8 cellular contexts compared by ENCODE assay signal in the genomic region with DNA sequence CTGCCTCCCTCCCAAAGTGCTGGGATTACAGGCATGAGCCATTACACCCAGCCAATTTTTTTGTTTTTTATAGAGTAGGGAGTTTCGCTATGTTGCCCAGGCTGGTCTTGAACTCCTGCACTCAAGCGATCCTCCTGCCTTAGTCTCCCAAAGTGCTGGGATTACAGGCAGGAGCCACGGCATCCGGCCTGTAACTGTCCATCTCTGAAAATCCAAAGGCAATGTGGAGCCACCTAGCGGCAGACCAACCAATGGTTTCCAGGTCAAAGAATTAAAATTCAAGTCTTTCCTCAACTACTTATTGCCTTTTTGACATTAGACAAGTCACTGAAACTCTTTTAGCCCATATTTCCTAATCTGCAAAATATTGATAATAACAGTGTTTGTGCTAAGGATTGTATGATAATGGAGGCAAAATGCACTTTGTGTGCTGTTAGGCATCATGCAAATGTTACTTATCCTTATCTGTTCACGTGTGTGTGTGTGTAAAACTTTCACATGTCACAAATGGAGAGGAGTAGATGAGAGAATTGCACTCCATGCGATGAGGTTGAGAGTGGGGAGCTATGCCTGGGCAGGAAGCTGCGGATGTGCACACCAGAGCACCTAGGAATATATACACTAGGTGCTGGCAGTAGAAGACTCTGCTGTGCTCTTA. TPM values are rescaled to one million over a fixed set of nuclear protein-coding genes. Genes with fewer than 3 reads are reported as not detected.
A peak's percentile ranks its signal among the peaks of the same experiment; 100 is the strongest.
DNase-seq lines count a peak whose midpoint lies in the region; ATAC-seq and TF ChIP-seq lines count a peak whose summit lies in the region.

No MANE protein-coding gene starts in this region.

- POLR2A ChIA-PET in PC-3 (lab: Charles Lee; ENCODE audit: unreplicated experiment) = interaction anchor here (0.7 kb wide), 1 partner anchor 40 kb away, joined by 3 read pairs; no protein-coding TSS in a partner anchor

- no peaks in the 10 kb centered on the region for H3K9me3 ChIP-seq in PC-3 (ENCODE audit: low read length)

- no peaks in the 10 kb centered on the region for H3K36me3 ChIP-seq in PC-3 (ENCODE audit: low read depth, low read length)

- no TSS peak for BruUV-seq in PC-3 (replicated peaks; lab: Mats Ljungman, UMichigan)

- H2AFZ ChIP-seq in PC-3 (ENCODE audit: low read length) = no peak overlapping the region

- no peaks in the 10 kb centered on the region for H3K4me1 ChIP-seq in PC-3 (ENCODE audit: insufficient read depth, low read length)

- no peak overlapping the region for H3K4me3 ChIP-seq in PC-3 (ENCODE audit: low read length)
- H3K4me3 ChIP-seq in astrocyte of the spinal cord (ENCODE audit: low read depth, low read length) = no peak overlapping the region

- H3F3A ChIP-seq in PC-3 (ENCODE audit: low read length, unreplicated experiment) = no peaks in the 10 kb centered on the region

- H4K20me1 ChIP-seq in PC-3 (ENCODE audit: low read length) = no peaks in the 10 kb centered on the region

- H3K79me2 ChIP-seq in PC-3 (ENCODE audit: low read length) = no peaks in the 10 kb centered on the region

- no peak overlapping the region for H3K27ac ChIP-seq in PC-3 (ENCODE audit: low read length)

- intact Hi-C loops in PC-3 (cut with micrococcal nuclease) = loop anchor here (1.0 to 5.0 kb wide), 5 partner anchors 39 to 510 kb away; no protein-coding TSS in a partner anchor

- DNase-seq in AG08396 (ENCODE audit: low spot score) (peak; percentile 53), GM13976 (ENCODE audit: low spot score) (peak; percentile 32), PC-3 (peak; percentile 82), astrocyte of the spinal cord (ENCODE audit: low read depth, low spot score) (peak; percentile 76), iris pigment epithelial cell (ENCODE audit: low read depth) (peak; percentile 72)
- peak in 2 of 3 experiments; percentile 3 to 42 for DNase-seq in stimulated activated CD4-positive, alpha-beta T cell treated with anti-CD3 and anti-CD28 coated beads, TNF-alpha, amount 100 ng/mL, for 24 hours (ENCODE audit: low read depth in 3 of 3)

- CTCF ChIA-PET in PC-3 (lab: Charles Lee) = interaction anchor here (0.7 kb wide), 1 partner anchor 188 kb away, joined by 3 read pairs; no protein-coding TSS in a partner anchor

- no peaks in the 10 kb centered on the region for H3K9me2 ChIP-seq in PC-3 (replicated peaks; ENCODE audit: low read length)

- H3K9ac ChIP-seq in PC-3 (ENCODE audit: low read length) = no peak overlapping the region

- no peak overlapping the region for H3K4me2 ChIP-seq in PC-3 (ENCODE audit: low read length)

- no peaks in the 10 kb centered on the region for H3K27me3 ChIP-seq in PC-3 (ENCODE audit: low read length)

- TF ChIP-seq CTCF in GM13976 (IDR thresholded peaks at IDR 0.05; ENCODE audit: borderline replicate concordance, control extremely low read depth, extremely low read depth, insufficient read depth, missing control alignments) (peak; percentile 79), PC-3 (conservative IDR thresholded peaks at IDR 0.05; ENCODE audit: low read depth, low read length) (peak; percentile 89), astrocyte of the spinal cord (IDR thresholded peaks at IDR 0.05; ENCODE audit: low read depth, low read length) (peak; percentile 64)

- peak; percentile 78 for ATAC-seq in HG03175 (IDR thresholded peaks at IDR 0.05; ENCODE audit: unreplicated experiment)
- peak; percentile 82 for ATAC-seq in PC-3
- no peak for ATAC-seq in HG03095 (IDR thresholded peaks at IDR 0.05; ENCODE audit: unreplicated experiment)

- in situ Hi-C loops in GM13976 (cut with MboI; ENCODE audit: low sequenced_read_pairs, unreplicated experiment) = no loop called here
- in situ Hi-C loops in astrocyte of the spinal cord (cut with HindIII; ENCODE audit: low sequenced_read_pairs) = no loop called here

RNA-seq across cellular contexts. Expression of a gene that starts 48.7 kb away (rescaled TPM):
- total RNA-seq in PC-3 (2014; rRNA removed) = 2.4 and 3.8 TPM in 2 replicates

Comparison
In these comparisons a context has a peak if more than half of its experiments do, and no peak if none do; other contexts are left out.
1. DNase-seq: peak in every context shown above with its lines; median percentile 82 in PC-3; 76 in astrocyte of the spinal cord; 72 in iris pigment epithelial cell; 53 in AG08396; 32 in GM13976; 22 in stimulated activated CD4-positive, alpha-beta T cell treated with anti-CD3 and anti-CD28 coated beads, TNF-alpha, amount 100 ng/mL, for 24 hours.